ENCODE assay signal across 15 cellular contexts in genomic region chr12:99444859-99445316, GRCh38.
DNase-seq lines count a peak whose midpoint lies in the region; ATAC-seq and TF ChIP-seq lines count a peak whose summit lies in the region.
"Had no signal": no experiment of that assay in that cellular context is flagged by ENCODE, and none has a peak within 500 bp of the region (broad histone marks: within the 10 kb centered on the region; RNA-seq: fewer than 3 reads in every experiment).

No MANE protein-coding gene starts in this region.

- in situ Hi-C loops in ACHN (cut with HindIII; ENCODE audit: low pct_ligation_motif_present, low pct_unique_long_range_greater_than_20kb, low sequenced_read_pairs), result no loop called here

- no peaks in the 10 kb centered on the region for H3K4me1 Mint-ChIP-seq in activated CD8-positive, alpha-beta T cell treated with anti-CD3 and anti-CD28 coated beads, Interleukin-2, amount 10 ng/mL, durations not matched to agents 7 days and 5 days (ENCODE audit: low read depth)
- no peaks in the 10 kb centered on the region for H3K4me1 Mint-ChIP-seq in nephron progenitor cell
- H3K4me1 Mint-ChIP-seq: activated naive CD8-positive, alpha-beta T cell treated with anti-CD3 and anti-CD28 coated beads for 36 hours had no signal

- intact Hi-C loops in posterior vena cava (cut with DNase I), result no loop called here

- no peak overlapping the region for H3K4me3 Mint-ChIP-seq in activated CD8-positive, alpha-beta T cell treated with anti-CD3 and anti-CD28 coated beads, Interleukin-2, amount 10 ng/mL, durations not matched to agents 7 days and 5 days
- H3K4me3 Mint-ChIP-seq in nephron progenitor cell, result no peak overlapping the region
- H3K4me3 Mint-ChIP-seq: activated naive CD8-positive, alpha-beta T cell treated with anti-CD3 and anti-CD28 coated beads for 36 hours had no signal

- H3K27me3 Mint-ChIP-seq in activated CD8-positive, alpha-beta T cell treated with anti-CD3 and anti-CD28 coated beads, Interleukin-2, amount 10 ng/mL, durations not matched to agents 7 days and 5 days (ENCODE audit: low read depth), result no peaks in the 10 kb centered on the region
- H3K27me3 Mint-ChIP-seq in nephron progenitor cell (ENCODE audit: low read depth, poor library complexity), result no peaks in the 10 kb centered on the region
- H3K27me3 Mint-ChIP-seq: activated naive CD8-positive, alpha-beta T cell treated with anti-CD3 and anti-CD28 coated beads for 36 hours had no signal

- TF ChIP-seq CTCF in nephron progenitor cell (IDR thresholded peaks at IDR 0.05), result no peak

- H3K27ac Mint-ChIP-seq in activated CD8-positive, alpha-beta T cell treated with anti-CD3 and anti-CD28 coated beads, Interleukin-2, amount 10 ng/mL, durations not matched to agents 7 days and 5 days, result no peak overlapping the region
- H3K27ac Mint-ChIP-seq in nephron progenitor cell, result no peak overlapping the region
- H3K27ac Mint-ChIP-seq: activated naive CD8-positive, alpha-beta T cell treated with anti-CD3 and anti-CD28 coated beads for 36 hours had no signal

- POLR2A ChIA-PET in activated CD8-positive, alpha-beta T cell treated with anti-CD3 and anti-CD28 coated beads, Interleukin-2, amount 10 ng/mL, durations not matched to agents 7 days and 5 days (lab: Charles Lee), result no interaction called here

- peaks cover 10% of the 10 kb centered on the region for H3K9me3 Mint-ChIP-seq in activated CD8-positive, alpha-beta T cell treated with anti-CD3 and anti-CD28 coated beads, Interleukin-2, amount 10 ng/mL, durations not matched to agents 7 days and 5 days (ENCODE audit: insufficient read depth)
- H3K9me3 Mint-ChIP-seq in nephron progenitor cell, result no peaks in the 10 kb centered on the region

- CTCF ChIA-PET in activated CD8-positive, alpha-beta T cell treated with anti-CD3 and anti-CD28 coated beads, Interleukin-2, amount 10 ng/mL, durations not matched to agents 7 days and 5 days (lab: Charles Lee), result no interaction called here

- peak; percentile 68 for ATAC-seq in GM19452 (IDR thresholded peaks at IDR 0.05; ENCODE audit: unreplicated experiment)
- peak; percentile 58 for ATAC-seq in HG03159 (IDR thresholded peaks at IDR 0.05; ENCODE audit: unreplicated experiment)
- ATAC-seq in SK-N-SH treated with all-trans-retinoic acid at 6 μM for 48 hours, result peak; percentile 53; the same call in 2 of the 3 replicates
- no peak for ATAC-seq in activated CD8-positive, alpha-beta T cell treated with anti-CD3 and anti-CD28 coated beads, Interleukin-2, amount 10 ng/mL, durations not matched to agents 7 days and 5 days

- no peaks in the 10 kb centered on the region for H3K36me3 Mint-ChIP-seq in activated CD8-positive, alpha-beta T cell treated with anti-CD3 and anti-CD28 coated beads, Interleukin-2, amount 10 ng/mL, durations not matched to agents 7 days and 5 days (ENCODE audit: low read depth)
- no peaks in the 10 kb centered on the region for H3K36me3 Mint-ChIP-seq in nephron progenitor cell (ENCODE audit: low read depth)
- H3K36me3 Mint-ChIP-seq: activated naive CD8-positive, alpha-beta T cell treated with anti-CD3 and anti-CD28 coated beads for 36 hours had no signal

- DNase-seq in ACHN, result peak; percentile 55
- no peak for DNase-seq in activated CD8-positive, alpha-beta T cell treated with anti-CD3 and anti-CD28 coated beads, Interleukin-2, amount 10 ng/mL, durations not matched to agents 7 days and 5 days
- no peak for DNase-seq in nephron progenitor cell
- no peak for DNase-seq in posterior vena cava (ENCODE audit: low spot score)
- DNase-seq in activated CD4-positive, alpha-beta T cell treated with anti-CD3 and anti-CD28 coated beads for 1 hour, result no peak
- DNase-seq: activated naive CD8-positive, alpha-beta T cell treated with anti-CD3 and anti-CD28 coated beads for 36 hours; NCI-H345; ovary; RPMI8226; stimulated activated CD4-positive, alpha-beta T cell treated with anti-CD3 and anti-CD28 coated beads, Interleukin-15, amount 100 ng/mL, for 24 hours; stimulated activated CD8-positive, alpha-beta memory T cell treated with anti-CD3 and anti-CD28 coated beads, Interleukin-4, amount 100 ng/mL, for 48 hours; trophoblast cell had no signal

TF ChIP-seq in SK-N-SH treated with all-trans-retinoic acid at 6 μM for 48 hours, 23 proteins besides CTCF, POLR2A, EP300 and RAD21:
- no peak for TF ChIP-seq ZFP3 (CRISPR knock-in tag; IDR thresholded peaks at IDR 0.05)
- TF ChIP-seq TSHZ2 (CRISPR knock-in tag; IDR thresholded peaks at IDR 0.05), result no peak
- TF ChIP-seq GLIS3 (CRISPR knock-in tag; IDR thresholded peaks at IDR 0.05), result no peak
- TF ChIP-seq CSDC2 (CRISPR knock-in tag; IDR thresholded peaks at IDR 0.05), result no peak
